Comparison of ENCODE assay signal across 8 cellular contexts in genomic region chr6:26311012-26311384, GRCh38. TPM values are rescaled to one million over a fixed set of nuclear protein-coding genes. Genes with fewer than 3 reads are reported as not detected.
DNase-seq lines count a peak whose midpoint lies in the region; ATAC-seq, FAIRE-seq and TF ChIP-seq lines count a peak whose summit lies in the region.

No MANE protein-coding gene starts in this region.

- peak overlapping the region; percentile 88 for H3K4me2 ChIP-seq in PC-3 (ENCODE audit: low read length)
- peak overlapping the region; percentile 98 for H3K4me2 ChIP-seq in K562 (ENCODE audit: insufficient read depth, low read length)

- H3K36me3 ChIP-seq in PC-3 (ENCODE audit: low read depth, low read length) (no peaks in the 10 kb centered on the region), K562 (ENCODE audit: control insufficient read depth, insufficient read depth, low read length) (no peaks in the 10 kb centered on the region), mesodermal cell (ENCODE audit: control insufficient read depth, insufficient read depth, low read length) (no peaks in the 10 kb centered on the region), vagina (no peaks in the 10 kb centered on the region)

- no peaks in the 10 kb centered on the region for H3K9me1 ChIP-seq in K562 (ENCODE audit: control insufficient read depth, insufficient read depth, low read length)

- H3K27ac ChIP-seq in PC-3 (ENCODE audit: low read length) (peak overlapping the region; percentile 84), K562 (ENCODE audit: extremely low read depth, low read depth, low read length) (peak overlapping the region; percentile 66), mesodermal cell (ENCODE audit: low read depth, low read length, severe bottlenecking) (no peak overlapping the region), vagina (no peak overlapping the region)

- CTCF ChIA-PET in PC-3 (lab: Charles Lee), result no interaction called here
- CTCF ChIA-PET in K562 (lab: Yijun Ruan, JAX; ENCODE audit: low intra/inter-chr PET ratio), result no interaction called here

- ATAC-seq in PC-3, result no peak
- peak; percentile 36 for ATAC-seq in K562
- no peak for ATAC-seq in GM18868 (IDR thresholded peaks at IDR 0.05; ENCODE audit: unreplicated experiment)

- no peak for TF ChIP-seq POLR2A in K562 (conservative IDR thresholded peaks at IDR 0.05)
- no peak for TF ChIP-seq POLR2A in vagina (IDR thresholded peaks at IDR 0.05)

- H3K4me1 ChIP-seq in PC-3 (ENCODE audit: insufficient read depth, low read length), result peaks cover 28% of the 10 kb centered on the region
- H3K4me1 ChIP-seq in K562 (replicated peaks in 1 of 2; ENCODE audit: control insufficient read depth in 2 of 2, insufficient read depth in 2 of 2, low read length in 2 of 2), result peaks cover 8 to 36% of the 10 kb centered on the region in 2 experiments
- H3K4me1 ChIP-seq in mesodermal cell (ENCODE audit: control insufficient read depth, insufficient read depth, low read length, poor library complexity, severe bottlenecking), result no peaks in the 10 kb centered on the region
- peaks cover 24% of the 10 kb centered on the region for H3K4me1 ChIP-seq in vagina

- DNase-seq in SIG-M5 treated with dmso at 0.1 percent for 504 hours (lab: John Stamatoyannopoulos, UW; ENCODE audit: unreplicated experiment) (peak; percentile 28), SIG-M5 (lab: John Stamatoyannopoulos, UW) (no peak), PC-3 (peak; percentile 59), K562 (ENCODE audit: extremely low read depth in 1 of 4, low spot score in 3 of 4) (peak in 2 of 4 experiments; percentile 52 to 87), putamen (ENCODE audit: low spot score) (no peak), vagina (ENCODE audit: extremely low spot score in 2 of 2) (no peak)

- TF ChIP-seq EP300 in K562 (IDR thresholded peaks at IDR 0.05; ENCODE audit: low read length), result peak; percentile 18; the same call in 1 of the 2 replicates

- peak in 1 of 2 experiments; percentile 31; a peak in 2 of 4 replicates for TF ChIP-seq RAD21 in K562 (CRISPR knock-in tag; conservative IDR thresholded peaks at IDR 0.05 in 1 of 2, IDR thresholded peaks at IDR 0.05 in 1 of 2)

- in situ Hi-C loops in K562 (cut with MboI), result loop anchor here (5.0 kb wide), 1 partner anchor 94 kb away; a partner anchor contains a TSS

- H3K79me2 ChIP-seq in PC-3 (ENCODE audit: low read length) (no peaks in the 10 kb centered on the region), K562 (ENCODE audit: control insufficient read depth, insufficient read depth, low read length) (no peaks in the 10 kb centered on the region)

- peaks cover 8% of the 10 kb centered on the region for H3F3A ChIP-seq in PC-3 (ENCODE audit: low read length, unreplicated experiment)

- no peak overlapping the region for H3K4me3 ChIP-seq in PC-3 (ENCODE audit: low read length)
- peak overlapping the region; percentile 53 for H3K4me3 ChIP-seq in K562
- H3K4me3 ChIP-seq in mesodermal cell (ENCODE audit: extremely low read depth, insufficient read depth, low read length, poor library complexity, severe bottlenecking), result peak overlapping the region; percentile 64
- H3K4me3 ChIP-seq in vagina, result peak overlapping the region in 1 of 2 donors; percentile 42

- TF ChIP-seq CTCF in PC-3 (conservative IDR thresholded peaks at IDR 0.05; ENCODE audit: low read depth, low read length) (no peak), K562 (IDR thresholded peaks at IDR 0.05 in 2 of 3, conservative IDR thresholded peaks at IDR 0.05 in 1 of 3; ENCODE audit: insufficient read depth in 2 of 3, low read depth in 1 of 3, low read length in 3 of 3) (no peak), vagina (IDR thresholded peaks at IDR 0.05) (no peak)

- no peaks in the 10 kb centered on the region for H3K9me2 ChIP-seq in PC-3 (replicated peaks; ENCODE audit: low read length)

- intact Hi-C loops in PC-3 (cut with micrococcal nuclease) (no loop called here), K562 (cut with micrococcal nuclease) (loop anchor here (1.0 to 5.0 kb wide), 3 partner anchors 16 to 226 kb away; partner anchors contain the start of gene HMGN4), vagina (cut with DNase I) (loop anchor here (5.0 kb wide), 1 partner anchor 241 kb away; no protein-coding TSS in a partner anchor)

- FAIRE-seq in K562 (lab: Jason Lieb, UNC), result peak; percentile 74

- POLR2A ChIA-PET in PC-3 (lab: Charles Lee; ENCODE audit: unreplicated experiment) (no interaction called here), K562 (lab: Yijun Ruan, JAX) (interaction anchor here (0.5 to 5.3 kb wide), 2 partner anchors 95 to 114 kb away, joined by 3 to 130 read pairs; a partner anchor contains a TSS)

- H3K9ac ChIP-seq in PC-3 (ENCODE audit: low read length), result no peak overlapping the region
- H3K9ac ChIP-seq in K562 (ENCODE audit: insufficient read depth in 1 of 2, low read depth in 2 of 2, low read length in 2 of 2), result peak overlapping the region in 1 of 2 experiments; percentile 74; a peak in 2 of 4 replicates

- no peaks in the 10 kb centered on the region for H3K9me3 ChIP-seq in PC-3 (ENCODE audit: low read length)
- no peaks in the 10 kb centered on the region for H3K9me3 ChIP-seq in K562 (replicated peaks; ENCODE audit: control insufficient read depth, insufficient read depth, low read depth, low read length)
- H3K9me3 ChIP-seq in mesodermal cell (ENCODE audit: control insufficient read depth, low read length), result no peaks in the 10 kb centered on the region
- no peaks in the 10 kb centered on the region for H3K9me3 ChIP-seq in vagina

- no peaks in the 10 kb centered on the region for H3K27me3 ChIP-seq in PC-3 (ENCODE audit: low read length)
- H3K27me3 ChIP-seq in K562 (ENCODE audit: control insufficient read depth in 2 of 2, insufficient read depth in 2 of 2, low read length in 2 of 2), result no peaks in the 10 kb centered on the region
- H3K27me3 ChIP-seq in vagina, result no peaks in the 10 kb centered on the region

- BruUV-seq in PC-3 (replicated peaks; lab: Mats Ljungman, UMichigan), result no TSS peak
- BruUV-seq in K562 (replicated peaks; lab: Mats Ljungman, UMichigan), result no TSS peak

- H2AFZ ChIP-seq in PC-3 (ENCODE audit: low read length) (no peak overlapping the region), K562 (ENCODE audit: low read depth, low read length) (peak overlapping the region; percentile 83)

- H4K20me1 ChIP-seq in PC-3 (ENCODE audit: low read length) (no peaks in the 10 kb centered on the region), K562 (replicated peaks; ENCODE audit: control insufficient read depth, insufficient read depth, low read length) (no peaks in the 10 kb centered on the region)

- under 1% methylated on average over 11 of the region's 11 CpGs for WGBS in K562 (ENCODE audit: insufficient coverage, low coverage, missing lambda C conversion rate)
- 2 to 7% methylated on average over 6 to 7 of the region's 11 CpGs for WGBS in mesodermal cell (ENCODE audit: insufficient coverage in 2 of 2), 2 experiments

TF ChIP-seq in K562, 482 proteins besides CTCF, POLR2A, EP300 and RAD21 (continues in another document):
- TF ChIP-seq NCOA2 (IDR thresholded peaks at IDR 0.05; ENCODE audit: partially characterized antibody in 2 of 2), result peak in 1 of 2 experiments; percentile 48
- peak; percentile 20 to 32; a peak in 3 of 4 replicates for TF ChIP-seq FOXK2 (conservative IDR thresholded peaks at IDR 0.05 in 1 of 2, IDR thresholded peaks at IDR 0.05 in 1 of 2; ENCODE audit: low read depth in 2 of 2)
- TF ChIP-seq POLR3A (IDR thresholded peaks at IDR 0.05; ENCODE audit: borderline replicate concordance, extremely low read depth, insufficient read depth, insufficient read length), result peak; percentile 81
- peak; percentile 50 to 62; a peak in 1 of 4 replicates for TF ChIP-seq MLLT1 (IDR thresholded peaks at IDR 0.05)
- peak; percentile 56 for TF ChIP-seq ZBTB8A (IDR thresholded peaks at IDR 0.05; ENCODE audit: partially characterized antibody)

RNA-seq across cellular contexts. Expression of gene BTN3A2, which starts 54.0 kb away (rescaled TPM):
- total RNA-seq in PC-3 (2014; rRNA removed), result 2.4 and 5.4 TPM in 2 replicates
- total RNA-seq in K562 (2011; cell fraction: chromatin; rRNA removed; ENCODE audit: low replicate concordance), result 20.7 and 24.8 TPM in 2 replicates
- total RNA-seq in K562 (2011; cell fraction: nucleolus; rRNA removed), result 11.8 and 12.0 TPM in 2 replicates
- total RNA-seq in K562 (2011; cell fraction: nucleoplasm; rRNA removed), result 14.7 and 20.5 TPM in 2 replicates
- total RNA-seq in K562 (2014; rRNA removed), result 2.7 and 3.1 TPM in 2 replicates
- total RNA-seq in K562 (2014; rRNA removed; fragmentation: Illumina TruSeq; extraction: Trizol), result 5.8 and 6.8 TPM in 2 replicates
- 4.4 and 5.3 TPM in 2 replicates for total RNA-seq in K562 (2015; rRNA removed; fragmentation: Illumina TruSeq; extraction: Trizol)
- 5.1 and 6.4 TPM in 2 replicates for total RNA-seq in K562 (2021)
- 10.1 and 11.2 TPM in 2 replicates for polyA plus RNA-seq in K562 (2011; rRNA removed)
- polyA plus RNA-seq in K562 (2011; cell fraction: cytosol; rRNA removed), result 3.7 and 5.9 TPM in 2 replicates
- polyA plus RNA-seq in K562 (2011; cell fraction: nucleus; rRNA removed), result 19.2 and 19.7 TPM in 2 replicates
- polyA plus RNA-seq in K562 (2012), result 5.5 and 7.0 TPM in 2 replicates
- polyA plus RNA-seq in K562 (2014; fragmentation: Illumina TruSeq; extraction: Trizol), result 6.1 and 7.6 TPM in 2 replicates
- polyA plus RNA-seq in K562 (2014; fragmentation: Nextera tagmentation; extraction: Ambion mirVana), result 1 to 10 TPM; 3.5 to 7.5 TPM
- polyA plus RNA-seq in K562 (2014; rRNA removed), result 6.2 and 7.7 TPM in 2 replicates
- polyA minus RNA-seq in K562 (2011; rRNA and poly(A)+ RNA removed), result 15.3 and 16.2 TPM in 2 replicates
- polyA minus RNA-seq in K562 (2011; cell fraction: cytosol; rRNA and poly(A)+ RNA removed), result 4.1 and 5.9 TPM in 2 replicates
- 4.7 and 11.4 TPM in 2 replicates for polyA minus RNA-seq in K562 (2011; cell fraction: nucleus; rRNA and poly(A)+ RNA removed)
- polyA plus RNA-seq in mesodermal cell (2013, experiment 1 of 2), result 2.3 TPM
- polyA plus RNA-seq in mesodermal cell (2013, experiment 2 of 2), result 2.6 TPM
- 18.2 TPM for total RNA-seq in vagina

Comparison
In these comparisons a context has a peak if more than half of its experiments do, and no peak if none do; other contexts are left out.
1. DNase-seq: peak in SIG-M5 treated with dmso at 0.1 percent for 504 hours (single experiment) and PC-3 (single experiment); none in SIG-M5 (single experiment), putamen (single experiment) and vagina (0 of 2).
2. H3K27ac ChIP-seq: peak in PC-3 (single experiment) and K562 (single experiment); none in mesodermal cell (single experiment) and vagina (single experiment).